ENCODE assay signal across 8 cellular contexts in the genomic region with DNA sequence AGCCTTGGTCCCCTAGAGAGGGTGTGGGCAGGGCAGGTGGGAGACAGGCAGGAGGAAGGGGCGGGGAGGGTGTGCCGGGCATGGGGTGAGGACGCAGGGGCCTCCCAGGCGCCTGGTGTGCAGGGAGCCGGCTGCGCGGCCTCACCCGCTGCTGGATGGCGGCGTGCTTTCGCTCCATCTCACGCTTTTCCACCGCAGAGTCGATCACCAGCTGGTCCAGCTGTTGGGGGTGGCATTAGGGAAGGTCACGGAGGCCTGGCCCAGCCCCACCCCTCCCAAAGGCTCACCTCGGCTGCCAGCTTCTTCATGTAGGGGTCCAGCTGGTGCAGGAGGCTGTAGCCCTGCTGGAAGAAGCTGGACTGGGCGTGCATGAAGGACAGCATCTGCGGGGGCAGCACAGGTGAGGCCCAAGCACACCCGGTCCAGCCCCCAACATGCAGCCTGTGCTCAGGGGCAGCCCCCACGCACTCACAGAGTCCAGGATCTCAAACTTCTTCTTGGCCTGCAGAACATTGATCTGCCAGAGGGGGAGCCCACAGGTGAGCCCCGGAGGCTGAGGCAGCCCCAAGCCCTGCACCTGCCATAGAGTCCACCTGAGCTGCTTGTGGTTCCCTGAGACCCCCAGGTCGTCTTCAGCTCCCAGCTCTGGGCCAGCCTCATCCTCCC. TPM values are rescaled to one million over a fixed set of nuclear protein-coding genes. Genes with fewer than 3 reads are reported as not detected.
DNase-seq lines count a peak whose midpoint lies in the region; ATAC-seq, FAIRE-seq and TF ChIP-seq lines count a peak whose summit lies in the region.

No MANE protein-coding gene starts in this region.

- TF ChIP-seq CTCF in AG04450 (IDR thresholded peaks at IDR 0.05; ENCODE audit: low read depth, low read length), result peak; percentile 19; the same call in 1 of the 2 replicates
- TF ChIP-seq CTCF in GM10266 (IDR thresholded peaks at IDR 0.05; ENCODE audit: control insufficient read depth, insufficient read depth, low read depth, missing control alignments), result peak; percentile 56
- peak; percentile 34 for TF ChIP-seq CTCF in SU-DHL-6 (IDR thresholded peaks at IDR 0.05; ENCODE audit: insufficient read depth, low read length, poor library complexity, severe bottlenecking)
- peak; percentile 55 for TF ChIP-seq CTCF in foreskin keratinocyte (conservative IDR thresholded peaks at IDR 0.05)
- peak in 1 of 6 experiments; percentile 10 for TF ChIP-seq CTCF in adrenal gland (IDR thresholded peaks at IDR 0.05)

- no peak overlapping the region for H3K9ac ChIP-seq in SU-DHL-6 (ENCODE audit: low read length)

- H3K27ac ChIP-seq in AG04450 (ENCODE audit: low read depth, low read length) (no peak overlapping the region), SU-DHL-6 (ENCODE audit: low read depth, low read length) (no peak overlapping the region), foreskin keratinocyte (no peak overlapping the region), adrenal gland (no peak overlapping the region)

- no peak overlapping the region for H2AFZ ChIP-seq in SU-DHL-6 (ENCODE audit: low read depth, low read length, severe bottlenecking)

- H3K36me3 ChIP-seq in SU-DHL-6 (ENCODE audit: low read length), result no peaks in the 10 kb centered on the region
- peaks cover 0 to 9% of the 10 kb centered on the region in 2 donors for H3K36me3 ChIP-seq in adrenal gland (replicated peaks in 1 of 2)

- no peak for DNase-seq in AG04450 (ENCODE audit: low read depth, low spot score)
- DNase-seq in GM10266 (ENCODE audit: extremely low spot score), result no peak
- DNase-seq in foreskin keratinocyte, result no peak
- no peak for DNase-seq in T-helper 1 cell
- DNase-seq in H54 (ENCODE audit: insufficient read length, low spot score), result no peak
- DNase-seq in NCI-H526 treated with DMSO at 0.1 percent for 48 hours (lab: John Stamatoyannopoulos, UW), result no peak
- no peak for DNase-seq in adrenal gland

- H3K79me2 ChIP-seq in SU-DHL-6 (ENCODE audit: insufficient read depth, low read length), result no peaks in the 10 kb centered on the region; the same call in 1 of the 2 replicates

- no peaks in the 10 kb centered on the region; the same call in 1 of the 2 replicates for H4K20me1 ChIP-seq in SU-DHL-6 (ENCODE audit: low read depth, low read length)

- H3K4me1 ChIP-seq in foreskin keratinocyte (peaks cover 4% of the 10 kb centered on the region), adrenal gland (replicated peaks in 1 of 2) (peaks cover 7 to 10% of the 10 kb centered on the region in 2 donors)

- H3K4me2 ChIP-seq in SU-DHL-6 (ENCODE audit: low read depth, low read length, poor library complexity, severe bottlenecking), result no peak overlapping the region

- no peak for TF ChIP-seq POLR2A in H54 (IDR thresholded peaks at IDR 0.05; ENCODE audit: low read depth, low read length)
- TF ChIP-seq POLR2A in adrenal gland (IDR thresholded peaks at IDR 0.05), result no peak

- no peak for FAIRE-seq in H54 (lab: Jason Lieb, UNC)

- H3F3A ChIP-seq in SU-DHL-6 (ENCODE audit: insufficient read depth), result no peaks in the 10 kb centered on the region

- WGBS in adrenal gland, 4 donors, result 85 to 93% (median 90%) methylated on average over 14 to 22 of the region's 22 CpGs

- ATAC-seq in foreskin keratinocyte, result peak; percentile 10

- CTCF ChIA-PET in AG04450 (lab: Charles Lee), result no interaction called here

- H3K4me3 ChIP-seq in AG04450 (ENCODE audit: low read depth, low read length) (no peak overlapping the region), SU-DHL-6 (ENCODE audit: insufficient read depth, low read length, poor library complexity, severe bottlenecking) (no peak overlapping the region), adrenal gland (no peak overlapping the region)

- H3K9me3 ChIP-seq in AG04450 (ENCODE audit: control insufficient read depth, insufficient read depth, low read length) (peaks cover 2% of the 10 kb centered on the region; the same call in 1 of the 2 replicates), SU-DHL-6 (ENCODE audit: insufficient read depth, low read length) (no peaks in the 10 kb centered on the region), adrenal gland (replicated peaks in 1 of 3) (no peaks in the 10 kb centered on the region)

- POLR2A ChIA-PET in AG04450 (lab: Yijun Ruan, JAX), result no interaction called here

- H3K27me3 ChIP-seq in AG04450 (ENCODE audit: control insufficient read depth, insufficient read depth, low read length), result no peaks in the 10 kb centered on the region
- no peaks in the 10 kb centered on the region for H3K27me3 ChIP-seq in SU-DHL-6 (ENCODE audit: low read length)
- no peaks in the 10 kb centered on the region for H3K27me3 ChIP-seq in foreskin keratinocyte
- no peaks in the 10 kb centered on the region for H3K27me3 ChIP-seq in adrenal gland

- intact Hi-C loops in adrenal gland (cut with DNase I), result loop anchor here in 1 of 2 donors (10.0 kb wide), 1 partner anchor 315 kb away; a partner anchor contains a TSS

- no peaks in the 10 kb centered on the region for H3K9me2 ChIP-seq in SU-DHL-6 (replicated peaks; ENCODE audit: insufficient read depth, low read length)

RNA-seq across cellular contexts. Expression of a gene that starts 7.9 kb away (rescaled TPM):
- polyA plus RNA-seq in AG04450 (2011; rRNA removed), result 17.5 and 24.8 TPM in 2 replicates
- polyA minus RNA-seq in AG04450 (2011; rRNA and poly(A)+ RNA removed), result 16.3 and 24.9 TPM in 2 replicates
- total RNA-seq in foreskin keratinocyte, result 26.7 and 33.0 TPM in 2 replicates
- 18.9 and 24.0 TPM in 2 replicates for polyA plus RNA-seq in foreskin keratinocyte
- 10 to 100 TPM; 19.6 to 81.5 (median 40.8) TPM for total RNA-seq in adrenal gland
- polyA plus RNA-seq in adrenal gland, result 100 to 1,000 TPM in 2 of 3 donors, 1 to 10 TPM in 1; 5.0 to 385 (median 138) TPM

RNA-seq across cellular contexts. Expression of a gene that starts 8.6 kb away (rescaled TPM):
- 9.6 and 15.6 TPM in 2 replicates for polyA plus RNA-seq in AG04450 (2011; rRNA removed)
- polyA minus RNA-seq in AG04450 (2011; rRNA and poly(A)+ RNA removed), result 4.9 and 6.8 TPM in 2 replicates
- total RNA-seq in foreskin keratinocyte, result 39.7 and 40.1 TPM in 2 replicates
- polyA plus RNA-seq in foreskin keratinocyte, result 48.3 and 54.5 TPM in 2 replicates
- 10 to 100 TPM; 14.2 to 43.8 (median 26.1) TPM for total RNA-seq in adrenal gland
- polyA plus RNA-seq in adrenal gland, result 10 to 100 TPM in 2 of 3 donors, 1 to 10 TPM in 1; 2.5 to 43.4 (median 32.2) TPM

RNA-seq across cellular contexts. Expression of a gene that starts 19.6 kb away (rescaled TPM):
- polyA plus RNA-seq in AG04450 (2011; rRNA removed) (1.5 and 1.8 TPM in 2 replicates), foreskin keratinocyte (0.39 and 0.47 TPM in 2 replicates), adrenal gland (10 to 100 TPM in 2 of 3 donors, under 1 TPM in 1; 0.18 to 53.6 (median 31.8) TPM)
- 0.37 and 1.1 TPM in 2 replicates for polyA minus RNA-seq in AG04450 (2011; rRNA and poly(A)+ RNA removed)
- total RNA-seq in foreskin keratinocyte (0.25 and 0.41 TPM in 2 replicates), adrenal gland (10 to 100 TPM in 1 of 8 donors, 1 to 10 TPM in 7; 1.1 to 22.4 (median 4.1) TPM)

RNA-seq across cellular contexts. Expression of a gene that starts 24.6 kb away (rescaled TPM):
- polyA plus RNA-seq in AG04450 (2011; rRNA removed) (52.8 and 69.5 TPM in 2 replicates), foreskin keratinocyte (87.5 and 91.9 TPM in 2 replicates), adrenal gland (100 to 1,000 TPM in 2 of 3 donors, 10 to 100 TPM in 1; 87.7 to 601 (median 316) TPM)
- polyA minus RNA-seq in AG04450 (2011; rRNA and poly(A)+ RNA removed), result 103 and 131 TPM in 2 replicates
- total RNA-seq in foreskin keratinocyte (84.0 and 85.9 TPM in 2 replicates), adrenal gland (100 to 1,000 TPM in 2 of 8 donors, 10 to 100 TPM in 6; 53.0 to 129 (median 79.1) TPM)

RNA-seq across cellular contexts. Expression of a gene that starts 24.8 kb away (rescaled TPM):
- polyA plus RNA-seq in AG04450 (2011; rRNA removed) (7.1 and 9.5 TPM in 2 replicates), foreskin keratinocyte (33.7 and 35.8 TPM in 2 replicates), adrenal gland (10 to 100 TPM in 2 of 3 donors, 1 to 10 TPM in 1; 2.9 to 45.8 (median 27.5) TPM)
- polyA minus RNA-seq in AG04450 (2011; rRNA and poly(A)+ RNA removed), result 5.0 and 6.2 TPM in 2 replicates
- total RNA-seq in foreskin keratinocyte (26.6 and 28.3 TPM in 2 replicates), adrenal gland (10 to 100 TPM; 21.2 to 53.0 (median 31.1) TPM)
